19 cellular contexts compared by ENCODE assay signal in genomic region chr16:15511759-15512487, GRCh38.
A peak's percentile ranks its signal among the peaks of the same experiment; 100 is the strongest.
DNase-seq lines count a peak whose midpoint lies in the region; ATAC-seq, FAIRE-seq and TF ChIP-seq lines count a peak whose summit lies in the region.
"Had no signal": no experiment of that assay in that cellular context is flagged by ENCODE, and none has a peak within 500 bp of the region (broad histone marks: within the 10 kb centered on the region; RNA-seq: fewer than 3 reads in every experiment).

No MANE protein-coding gene starts in this region.

- FAIRE-seq in K562 (lab: Jason Lieb, UNC), result no peak
- FAIRE-seq: GM12878 had no signal

- H3K9me3 ChIP-seq in K562 (replicated peaks; ENCODE audit: control insufficient read depth, insufficient read depth, low read depth, low read length), result no peaks in the 10 kb centered on the region
- H3K9me3 ChIP-seq in mesenchymal stem cell (ENCODE audit: control insufficient read depth, low read length), result no peaks in the 10 kb centered on the region
- H3K9me3 ChIP-seq: HAP-1 had no signal

- TF ChIP-seq RAD21 in K562 (CRISPR knock-in tag; conservative IDR thresholded peaks at IDR 0.05 in 1 of 2, IDR thresholded peaks at IDR 0.05 in 1 of 2), result no peak

- H3K79me1 ChIP-seq in mesenchymal stem cell (replicated peaks; ENCODE audit: low read length, poor library complexity, severe bottlenecking), result peaks cover 7% of the 10 kb centered on the region

- no peaks in the 10 kb centered on the region for H3K9me3 Mint-ChIP-seq in stimulated activated naive CD8-positive, alpha-beta T cell treated with anti-CD3 and anti-CD28 coated beads, Interleukin-15, Interleukin-2, amounts not matched to agents 100 ng/mL and 50 ng/mL, for 24 hours
- no peaks in the 10 kb centered on the region for H3K9me3 Mint-ChIP-seq in stimulated activated naive CD8-positive, alpha-beta T cell treated with anti-CD3 and anti-CD28 coated beads, Interleukin-15, amount 100 ng/mL, for 72 hours
- no peaks in the 10 kb centered on the region for H3K9me3 Mint-ChIP-seq in activated T-cell treated with anti-CD3 and anti-CD28 coated beads, Interleukin-2, amount 50 U/mL, for 4 hours
- H3K9me3 Mint-ChIP-seq: CD4-positive, CD25-positive, alpha-beta regulatory T cell had no signal

- H3K4me3 Mint-ChIP-seq in stimulated activated naive CD8-positive, alpha-beta T cell treated with anti-CD3 and anti-CD28 coated beads, Interleukin-15, Interleukin-2, amounts not matched to agents 100 ng/mL and 50 ng/mL, for 24 hours, result no peak overlapping the region
- no peak overlapping the region for H3K4me3 Mint-ChIP-seq in stimulated activated naive CD8-positive, alpha-beta T cell treated with anti-CD3 and anti-CD28 coated beads, Interleukin-15, amount 100 ng/mL, for 72 hours
- no peak overlapping the region for H3K4me3 Mint-ChIP-seq in activated T-cell treated with anti-CD3 and anti-CD28 coated beads, Interleukin-2, amount 50 U/mL, for 4 hours
- H3K4me3 Mint-ChIP-seq: CD4-positive, CD25-positive, alpha-beta regulatory T cell; CD8-positive, alpha-beta memory T cell had no signal

- POLR2A ChIA-PET in K562 (lab: Yijun Ruan, JAX), result no interaction called here

- no peak overlapping the region for H3K23ac ChIP-seq in mesenchymal stem cell (ENCODE audit: low read length in 2 of 2)

- H3K4me1 Mint-ChIP-seq in stimulated activated naive CD8-positive, alpha-beta T cell treated with anti-CD3 and anti-CD28 coated beads, Interleukin-15, Interleukin-2, amounts not matched to agents 100 ng/mL and 50 ng/mL, for 24 hours (ENCODE audit: low read depth), result peaks cover 42% of the 10 kb centered on the region
- peaks cover 31% of the 10 kb centered on the region for H3K4me1 Mint-ChIP-seq in stimulated activated naive CD8-positive, alpha-beta T cell treated with anti-CD3 and anti-CD28 coated beads, Interleukin-15, amount 100 ng/mL, for 72 hours
- H3K4me1 Mint-ChIP-seq in activated T-cell treated with anti-CD3 and anti-CD28 coated beads, Interleukin-2, amount 50 U/mL, for 4 hours (ENCODE audit: low read depth), result peaks cover 16% of the 10 kb centered on the region

- no peak overlapping the region for H2BK5ac ChIP-seq in mesenchymal stem cell (ENCODE audit: low read depth, low read length, poor library complexity, severe bottlenecking)

- peak overlapping the region; percentile 62 for H2BK15ac ChIP-seq in mesenchymal stem cell (ENCODE audit: low read depth, poor library complexity, severe bottlenecking)

- 78% methylated on average over 10 of the region's 11 CpGs for WGBS in K562 (ENCODE audit: insufficient coverage, low coverage, missing lambda C conversion rate)
- 99% methylated on average over 10 of the region's 11 CpGs for WGBS in mesenchymal stem cell

- no peak overlapping the region for H2BK12ac ChIP-seq in mesenchymal stem cell (ENCODE audit: low read length in 2 of 2)

- no peak overlapping the region for H3K4ac ChIP-seq in mesenchymal stem cell (ENCODE audit: low read depth in 1 of 2, low read length in 2 of 2)

- CTCF ChIA-PET in K562 (lab: Yijun Ruan, JAX; ENCODE audit: low intra/inter-chr PET ratio), result no interaction called here

- no peak overlapping the region for H3K18ac ChIP-seq in mesenchymal stem cell (ENCODE audit: low read depth in 1 of 2, low read length in 2 of 2)

- peak overlapping the region; percentile 70 for H3K27ac Mint-ChIP-seq in stimulated activated naive CD8-positive, alpha-beta T cell treated with anti-CD3 and anti-CD28 coated beads, Interleukin-15, Interleukin-2, amounts not matched to agents 100 ng/mL and 50 ng/mL, for 24 hours
- H3K27ac Mint-ChIP-seq in stimulated activated naive CD8-positive, alpha-beta T cell treated with anti-CD3 and anti-CD28 coated beads, Interleukin-15, amount 100 ng/mL, for 72 hours, result peak overlapping the region in 1 of 2 donors; percentile 83

- H3K9me1 ChIP-seq in K562 (ENCODE audit: control insufficient read depth, insufficient read depth, low read length), result no peaks in the 10 kb centered on the region

- H3K79me2 ChIP-seq in K562 (ENCODE audit: control insufficient read depth, insufficient read depth, low read length), result no peaks in the 10 kb centered on the region

- H3K27ac ChIP-seq in K562 (ENCODE audit: extremely low read depth, low read depth, low read length) (no peak overlapping the region), mesenchymal stem cell (ENCODE audit: low read length, poor library complexity, severe bottlenecking) (no peak overlapping the region), substantia nigra (ENCODE audit: low read depth, low read length, poor library complexity, severe bottlenecking) (no peak overlapping the region)
- H3K27ac ChIP-seq: GM23248 had no signal

- no peak for TF ChIP-seq EP300 in K562 (IDR thresholded peaks at IDR 0.05; ENCODE audit: low read length)

- H4K8ac ChIP-seq in mesenchymal stem cell (ENCODE audit: low read length), result no peak overlapping the region

- no peaks in the 10 kb centered on the region for H3K27me3 ChIP-seq in K562 (ENCODE audit: control insufficient read depth in 2 of 2, insufficient read depth in 2 of 2, low read length in 2 of 2)
- no peaks in the 10 kb centered on the region for H3K27me3 ChIP-seq in mesenchymal stem cell (ENCODE audit: control insufficient read depth in 1 of 2, insufficient read depth in 1 of 2, low read length in 2 of 2)

- H3K36me3 ChIP-seq in K562 (ENCODE audit: control insufficient read depth, insufficient read depth, low read length), result no peaks in the 10 kb centered on the region
- peaks cover 4 to 50% of the 10 kb centered on the region in 2 experiments for H3K36me3 ChIP-seq in mesenchymal stem cell (ENCODE audit: control insufficient read depth in 1 of 2, insufficient read depth in 2 of 2, low read depth in 1 of 2, low read length in 2 of 2)
- H3K36me3 ChIP-seq: HAP-1 had no signal

- no peak overlapping the region for H4K91ac ChIP-seq in mesenchymal stem cell (ENCODE audit: low read length)

- ATAC-seq in stimulated activated naive CD8-positive, alpha-beta T cell treated with anti-CD3 and anti-CD28 coated beads, Interleukin-15, amount 100 ng/mL, for 72 hours, result no peak
- no peak for ATAC-seq in K562
- ATAC-seq in activated T-cell treated with anti-CD3 and anti-CD28 coated beads, Interleukin-2, amount 50 U/mL, for 4 hours, result no peak
- ATAC-seq: GM12878 had no signal

- intact Hi-C loops in K562 (cut with micrococcal nuclease), result no loop called here

- in situ Hi-C loops in K562 (cut with MboI), result no loop called here

- H3K4me2 ChIP-seq in K562 (ENCODE audit: insufficient read depth, low read length) (no peak overlapping the region), mesenchymal stem cell (ENCODE audit: low read length, poor library complexity, severe bottlenecking) (no peak overlapping the region)

- H3K9ac ChIP-seq in K562 (ENCODE audit: insufficient read depth in 1 of 2, low read depth in 2 of 2, low read length in 2 of 2), result no peak overlapping the region
- no peak overlapping the region for H3K9ac ChIP-seq in mesenchymal stem cell (ENCODE audit: low read length)
- H3K9ac ChIP-seq: GM23248 had no signal

- BruUV-seq in K562 (replicated peaks; lab: Mats Ljungman, UMichigan), result no TSS peak

- no peaks in the 10 kb centered on the region for H4K20me1 ChIP-seq in K562 (replicated peaks; ENCODE audit: control insufficient read depth, insufficient read depth, low read length)

- H3K27me3 Mint-ChIP-seq in stimulated activated naive CD8-positive, alpha-beta T cell treated with anti-CD3 and anti-CD28 coated beads, Interleukin-15, Interleukin-2, amounts not matched to agents 100 ng/mL and 50 ng/mL, for 24 hours, result no peaks in the 10 kb centered on the region
- H3K27me3 Mint-ChIP-seq in stimulated activated naive CD8-positive, alpha-beta T cell treated with anti-CD3 and anti-CD28 coated beads, Interleukin-15, amount 100 ng/mL, for 72 hours, result peaks cover 12% of the 10 kb centered on the region
- H3K27me3 Mint-ChIP-seq in activated T-cell treated with anti-CD3 and anti-CD28 coated beads, Interleukin-2, amount 50 U/mL, for 4 hours (ENCODE audit: low read depth), result peaks cover 5% of the 10 kb centered on the region

- DNase-seq in stimulated activated naive CD8-positive, alpha-beta T cell treated with anti-CD3 and anti-CD28 coated beads, Interleukin-15, amount 100 ng/mL, for 72 hours, result no peak
- DNase-seq in K562 (ENCODE audit: extremely low read depth in 1 of 4, low spot score in 3 of 4) (no peak), mesenchymal stem cell (no peak), substantia nigra (lab: John Stamatoyannopoulos, UW) (no peak), SIG-M5 (lab: John Stamatoyannopoulos, UW) (no peak)
- DNase-seq in activated T-cell treated with anti-CD3 and anti-CD28 coated beads, Interleukin-2, amount 50 U/mL, for 4 hours, result no peak
- DNase-seq: 8988T; C1 segment of cervical spinal cord; CD4-positive, CD25-positive, alpha-beta regulatory T cell; CD8-positive, alpha-beta memory T cell; COR-L47; DMS 273 treated with DMSO at 0.1 percent for 48 hours; DMS53; DND-41; EL; GM23248 had no signal

- H3K4me1 ChIP-seq in K562 (replicated peaks in 1 of 2; ENCODE audit: control insufficient read depth in 2 of 2, insufficient read depth in 2 of 2, low read length in 2 of 2) (peaks cover 6 to 15% of the 10 kb centered on the region in 2 experiments; a peak in 3 of 5 replicates), mesenchymal stem cell (ENCODE audit: control insufficient read depth, insufficient read depth, low read depth, low read length) (peaks cover 18% of the 10 kb centered on the region)
- H3K4me1 ChIP-seq: HAP-1 had no signal

- no peak for TF ChIP-seq CTCF in K562 (IDR thresholded peaks at IDR 0.05 in 2 of 3, conservative IDR thresholded peaks at IDR 0.05 in 1 of 3; ENCODE audit: insufficient read depth in 2 of 3, low read depth in 1 of 3, low read length in 3 of 3)

- peaks cover 22% of the 10 kb centered on the region for H3K36me3 Mint-ChIP-seq in stimulated activated naive CD8-positive, alpha-beta T cell treated with anti-CD3 and anti-CD28 coated beads, Interleukin-15, Interleukin-2, amounts not matched to agents 100 ng/mL and 50 ng/mL, for 24 hours (ENCODE audit: low read depth)
- no peaks in the 10 kb centered on the region for H3K36me3 Mint-ChIP-seq in activated T-cell treated with anti-CD3 and anti-CD28 coated beads, Interleukin-2, amount 50 U/mL, for 4 hours (ENCODE audit: insufficient read depth)
- H3K36me3 Mint-ChIP-seq: CD4-positive, CD25-positive, alpha-beta regulatory T cell; CD8-positive, alpha-beta memory T cell had no signal

- H2BK120ac ChIP-seq in mesenchymal stem cell (ENCODE audit: low read depth, low read length), result no peak overlapping the region

- no peak overlapping the region for H2AK5ac ChIP-seq in mesenchymal stem cell (ENCODE audit: low read length, severe bottlenecking)

- H3K4me3 ChIP-seq in K562 (no peak overlapping the region), mesenchymal stem cell (ENCODE audit: insufficient read depth in 1 of 2, low read depth in 1 of 2, low read length in 2 of 2) (no peak overlapping the region)
- H3K4me3 ChIP-seq: GM12878, GM23248, HAP-1 had no signal

- TF ChIP-seq POLR2A in K562 (conservative IDR thresholded peaks at IDR 0.05), result no peak

- H3K14ac ChIP-seq in mesenchymal stem cell (ENCODE audit: low read length in 2 of 2), result no peak overlapping the region

- H2AFZ ChIP-seq in K562 (ENCODE audit: low read depth, low read length), result no peak overlapping the region; the same call in 1 of the 2 replicates
- H2AFZ ChIP-seq in mesenchymal stem cell (ENCODE audit: low read depth, low read length), result no peak overlapping the region
- H2AFZ ChIP-seq: GM23248 had no signal
